In genomic region chr1:246919902-246920301, GRCh38 we compare ENCODE assay signal across 1 cellular context.
TF ChIP-seq lines count a peak whose summit lies in the region.

No MANE protein-coding gene starts in this region.

TF ChIP-seq in HepG2, 621 proteins besides CTCF, POLR2A, EP300 and RAD21 (continued from another document):
- TF ChIP-seq, protein P1, sequence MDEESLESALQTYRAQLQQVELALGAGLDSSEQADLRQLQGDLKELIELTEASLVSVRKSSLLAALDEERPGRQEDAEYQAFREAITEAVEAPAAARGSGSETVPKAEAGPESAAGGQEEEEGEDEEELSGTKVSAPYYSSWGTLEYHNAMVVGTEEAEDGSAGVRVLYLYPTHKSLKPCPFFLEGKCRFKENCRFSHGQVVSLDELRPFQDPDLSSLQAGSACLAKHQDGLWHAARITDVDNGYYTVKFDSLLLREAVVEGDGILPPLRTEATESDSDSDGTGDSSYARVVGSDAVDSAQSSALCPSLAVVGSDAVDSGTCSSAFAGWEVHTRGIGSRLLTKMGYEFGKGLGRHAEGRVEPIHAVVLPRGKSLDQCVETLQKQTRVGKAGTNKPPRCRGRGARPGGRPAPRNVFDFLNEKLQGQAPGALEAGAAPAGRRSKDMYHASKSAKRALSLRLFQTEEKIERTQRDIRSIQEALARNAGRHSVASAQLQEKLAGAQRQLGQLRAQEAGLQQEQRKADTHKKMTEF (CRISPR knock-in tag; IDR thresholded peaks at IDR 0.05), result peak; percentile 46; the same call in 1 of the 2 replicates
- TF ChIP-seq PATZ1 (CRISPR knock-in tag; IDR thresholded peaks at IDR 0.05), result 0 out of 2 replicates have a peak, but pooled peaks have one; percentile 16
- no peak for TF ChIP-seq ZNF878 (CRISPR knock-in tag; IDR thresholded peaks at IDR 0.05)
- peak; percentile 34; the same call in 1 of the 2 replicates for TF ChIP-seq FOXA3 (CRISPR knock-in tag; IDR thresholded peaks at IDR 0.05)
- no peak for TF ChIP-seq SOX13 (IDR thresholded peaks at IDR 0.05)
- peak in 1 of 2 experiments; percentile 19; a peak in 1 of 4 replicates for TF ChIP-seq SOX13 (CRISPR knock-in tag; conservative IDR thresholded peaks at IDR 0.05 in 1 of 2, IDR thresholded peaks at IDR 0.05 in 1 of 2)
- peak; percentile 58 for TF ChIP-seq ZMYM4 (CRISPR knock-in tag; IDR thresholded peaks at IDR 0.05)
- TF ChIP-seq CEBPG (CRISPR knock-in tag; IDR thresholded peaks at IDR 0.05), result peak; percentile 96
- no peak for TF ChIP-seq FOXK2 (IDR thresholded peaks at IDR 0.05)
- TF ChIP-seq ZNF557 (CRISPR knock-in tag; IDR thresholded peaks at IDR 0.05), result no peak
- TF ChIP-seq ARID4A (CRISPR knock-in tag; IDR thresholded peaks at IDR 0.05; ENCODE audit: borderline replicate concordance), result peak; percentile 29; the same call in 1 of the 2 replicates
- no peak for TF ChIP-seq ZNF124 (CRISPR knock-in tag; IDR thresholded peaks at IDR 0.05)
- TF ChIP-seq ZNF20 (CRISPR knock-in tag; IDR thresholded peaks at IDR 0.05), result no peak
- TF ChIP-seq, protein P2, sequence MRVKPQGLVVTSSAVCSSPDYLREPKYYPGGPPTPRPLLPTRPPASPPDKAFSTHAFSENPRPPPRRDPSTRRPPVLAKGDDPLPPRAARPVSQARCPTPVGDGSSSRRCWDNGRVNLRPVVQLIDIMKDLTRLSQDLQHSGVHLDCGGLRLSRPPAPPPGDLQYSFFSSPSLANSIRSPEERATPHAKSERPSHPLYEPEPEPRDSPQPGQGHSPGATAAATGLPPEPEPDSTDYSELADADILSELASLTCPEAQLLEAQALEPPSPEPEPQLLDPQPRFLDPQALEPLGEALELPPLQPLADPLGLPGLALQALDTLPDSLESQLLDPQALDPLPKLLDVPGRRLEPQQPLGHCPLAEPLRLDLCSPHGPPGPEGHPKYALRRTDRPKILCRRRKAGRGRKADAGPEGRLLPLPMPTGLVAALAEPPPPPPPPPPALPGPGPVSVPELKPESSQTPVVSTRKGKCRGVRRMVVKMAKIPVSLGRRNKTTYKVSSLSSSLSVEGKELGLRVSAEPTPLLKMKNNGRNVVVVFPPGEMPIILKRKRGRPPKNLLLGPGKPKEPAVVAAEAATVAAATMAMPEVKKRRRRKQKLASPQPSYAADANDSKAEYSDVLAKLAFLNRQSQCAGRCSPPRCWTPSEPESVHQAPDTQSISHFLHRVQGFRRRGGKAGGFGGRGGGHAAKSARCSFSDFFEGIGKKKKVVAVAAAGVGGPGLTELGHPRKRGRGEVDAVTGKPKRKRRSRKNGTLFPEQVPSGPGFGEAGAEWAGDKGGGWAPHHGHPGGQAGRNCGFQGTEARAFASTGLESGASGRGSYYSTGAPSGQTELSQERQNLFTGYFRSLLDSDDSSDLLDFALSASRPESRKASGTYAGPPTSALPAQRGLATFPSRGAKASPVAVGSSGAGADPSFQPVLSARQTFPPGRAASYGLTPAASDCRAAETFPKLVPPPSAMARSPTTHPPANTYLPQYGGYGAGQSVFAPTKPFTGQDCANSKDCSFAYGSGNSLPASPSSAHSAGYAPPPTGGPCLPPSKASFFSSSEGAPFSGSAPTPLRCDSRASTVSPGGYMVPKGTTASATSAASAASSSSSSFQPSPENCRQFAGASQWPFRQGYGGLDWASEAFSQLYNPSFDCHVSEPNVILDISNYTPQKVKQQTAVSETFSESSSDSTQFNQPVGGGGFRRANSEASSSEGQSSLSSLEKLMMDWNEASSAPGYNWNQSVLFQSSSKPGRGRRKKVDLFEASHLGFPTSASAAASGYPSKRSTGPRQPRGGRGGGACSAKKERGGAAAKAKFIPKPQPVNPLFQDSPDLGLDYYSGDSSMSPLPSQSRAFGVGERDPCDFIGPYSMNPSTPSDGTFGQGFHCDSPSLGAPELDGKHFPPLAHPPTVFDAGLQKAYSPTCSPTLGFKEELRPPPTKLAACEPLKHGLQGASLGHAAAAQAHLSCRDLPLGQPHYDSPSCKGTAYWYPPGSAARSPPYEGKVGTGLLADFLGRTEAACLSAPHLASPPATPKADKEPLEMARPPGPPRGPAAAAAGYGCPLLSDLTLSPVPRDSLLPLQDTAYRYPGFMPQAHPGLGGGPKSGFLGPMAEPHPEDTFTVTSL (CRISPR knock-in tag; IDR thresholded peaks at IDR 0.05; ENCODE audit: borderline replicate concordance), result peak; percentile 39; the same call in 1 of the 2 replicates
- 0 out of 2 replicates have a peak, but pooled peaks have one; percentile 12 for TF ChIP-seq TFAP4 (IDR thresholded peaks at IDR 0.05; ENCODE audit: borderline replicate concordance, low read depth)
- TF ChIP-seq HOXA3 (CRISPR knock-in tag; IDR thresholded peaks at IDR 0.05), result peak; percentile 17; the same call in 1 of the 2 replicates
